In genomic region chr3:141105828-141106628, GRCh38 we compare ENCODE assay signal across 8 cellular contexts. TPM values are rescaled to one million over a fixed set of nuclear protein-coding genes. Genes with fewer than 3 reads are reported as not detected.
A peak's percentile ranks its signal among the peaks of the same experiment; 100 is the strongest.
DNase-seq lines count a peak whose midpoint lies in the region; ATAC-seq and TF ChIP-seq lines count a peak whose summit lies in the region.

No MANE protein-coding gene starts in this region.

- peak; percentile 78 for DNase-seq in DMS79 treated with DMSO at 0.1 percent for 48 hours (lab: John Stamatoyannopoulos, UW)
- DNase-seq in NCI-H524 (lab: John Stamatoyannopoulos, UW): peak; percentile 70 to 92
- DNase-seq in activated CD4-positive, alpha-beta T cell treated with anti-CD3 and anti-CD28 coated beads, Interleukin-2, amount 10 ng/mL, durations not matched to agents 24 days and 14 days: peak; percentile 89
- DNase-seq in dermis microvascular lymphatic vessel endothelial cell (ENCODE audit: low read depth in 2 of 2): peak; percentile 84
- no peak for DNase-seq in lower lobe of right lung
- peak; percentile 9 to 28 for DNase-seq in stimulated activated CD8-positive, alpha-beta memory T cell treated with anti-CD3 and anti-CD28 coated beads, Interleukin-15, amount 100 ng/mL, for 48 hours (ENCODE audit: low read depth in 2 of 2)

- no peaks in the 10 kb centered on the region for H3K27me3 Mint-ChIP-seq in activated CD4-positive, alpha-beta T cell treated with anti-CD3 and anti-CD28 coated beads, Interleukin-2, amount 10 ng/mL, durations not matched to agents 24 days and 14 days

- no peaks in the 10 kb centered on the region for H3K9me3 ChIP-seq in lower lobe of right lung

- ATAC-seq in HG03135 (IDR thresholded peaks at IDR 0.05; ENCODE audit: unreplicated experiment) (peak; percentile 64), lower lobe of right lung (peak; percentile 39 to 66), GM18858 (IDR thresholded peaks at IDR 0.05; ENCODE audit: unreplicated experiment) (no peak)

- intact Hi-C loops in activated CD4-positive, alpha-beta T cell treated with anti-CD3 and anti-CD28 coated beads, Interleukin-2, amount 10 ng/mL, durations not matched to agents 24 days and 14 days (cut with micrococcal nuclease): loop anchor here (1.0 to 2.0 kb wide), 4 partner anchors 87 to 208 kb away; no protein-coding TSS in a partner anchor
- intact Hi-C loops in lower lobe of right lung (cut with DNase I): loop anchor here (10.0 kb wide), 1 partner anchor 91 kb away; no protein-coding TSS in a partner anchor

- no peaks in the 10 kb centered on the region for H3K9me3 Mint-ChIP-seq in activated CD4-positive, alpha-beta T cell treated with anti-CD3 and anti-CD28 coated beads, Interleukin-2, amount 10 ng/mL, durations not matched to agents 24 days and 14 days

- H3K4me1 ChIP-seq in lower lobe of right lung: no peaks in the 10 kb centered on the region

- no peaks in the 10 kb centered on the region for H3K4me1 Mint-ChIP-seq in activated CD4-positive, alpha-beta T cell treated with anti-CD3 and anti-CD28 coated beads, Interleukin-2, amount 10 ng/mL, durations not matched to agents 24 days and 14 days

- no peak overlapping the region for H3K27ac ChIP-seq in lower lobe of right lung

- no peak overlapping the region for H3K4me3 Mint-ChIP-seq in activated CD4-positive, alpha-beta T cell treated with anti-CD3 and anti-CD28 coated beads, Interleukin-2, amount 10 ng/mL, durations not matched to agents 24 days and 14 days

- H3K27me3 ChIP-seq in lower lobe of right lung (ENCODE audit: low read depth): no peaks in the 10 kb centered on the region

- no peak overlapping the region for H3K27ac Mint-ChIP-seq in activated CD4-positive, alpha-beta T cell treated with anti-CD3 and anti-CD28 coated beads, Interleukin-2, amount 10 ng/mL, durations not matched to agents 24 days and 14 days

- no peaks in the 10 kb centered on the region for H3K36me3 Mint-ChIP-seq in activated CD4-positive, alpha-beta T cell treated with anti-CD3 and anti-CD28 coated beads, Interleukin-2, amount 10 ng/mL, durations not matched to agents 24 days and 14 days (ENCODE audit: low read depth)

- H3K4me3 ChIP-seq in lower lobe of right lung: no peak overlapping the region

- TF ChIP-seq CTCF in lower lobe of right lung (IDR thresholded peaks at IDR 0.05): peak; percentile 76

- H3K36me3 ChIP-seq in lower lobe of right lung: no peaks in the 10 kb centered on the region

RNA-seq across cellular contexts. Expression of gene SPSB4, which starts 54.9 kb away (rescaled TPM):
- total RNA-seq in activated CD4-positive, alpha-beta T cell treated with anti-CD3 and anti-CD28 coated beads, Interleukin-2, amount 10 ng/mL, durations not matched to agents 24 days and 14 days: 0.07 TPM in 1 of 2 replicates, not detected in the other
- under 0.01 TPM in 2 replicates for total RNA-seq in dermis microvascular lymphatic vessel endothelial cell
- total RNA-seq in lower lobe of right lung: 0.80 TPM
